In the genomic region with DNA sequence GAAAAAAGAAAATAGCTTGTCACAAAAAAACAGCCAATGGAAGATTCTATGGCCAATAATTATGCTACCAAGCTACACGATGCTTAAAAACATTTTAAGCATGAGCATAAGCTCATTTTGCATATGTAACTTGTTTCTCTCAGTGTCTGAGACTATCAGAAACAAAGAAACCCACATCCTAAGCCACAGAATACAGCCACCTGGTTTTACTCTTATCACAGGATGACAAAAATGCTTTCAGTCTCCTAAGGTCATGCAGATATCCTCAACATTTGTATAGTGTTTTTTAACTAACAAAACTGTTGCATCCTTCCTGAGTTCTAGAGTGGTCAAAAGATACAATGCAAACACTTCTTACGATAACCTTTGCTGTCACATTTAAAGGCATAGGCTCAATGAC, we compare ENCODE assay signal across 13 cellular contexts.
DNase-seq lines count a peak whose midpoint lies in the region; ATAC-seq, FAIRE-seq and TF ChIP-seq lines count a peak whose summit lies in the region.
"Had no signal": no experiment of that assay in that cellular context is flagged by ENCODE, and none has a peak within 500 bp of the region (broad histone marks: within the 10 kb centered on the region; RNA-seq: fewer than 3 reads in every experiment).

No MANE protein-coding gene starts in this region.

- H3K9me3 Mint-ChIP-seq in T-helper 2 cell treated with Interferon-gamma antibody and Interleukin-4, amounts not matched to agents 5 μg/mL and 100 μg/mL, for 36 hours, result peaks cover 50% of the 10 kb centered on the region
- H3K9me3 Mint-ChIP-seq in nephron progenitor cell, result no peaks in the 10 kb centered on the region
- H3K9me3 Mint-ChIP-seq: IgD-negative memory B cell had no signal

- no peak for TF ChIP-seq CTCF in tibial nerve (IDR thresholded peaks at IDR 0.05)
- TF ChIP-seq CTCF in nephron progenitor cell (IDR thresholded peaks at IDR 0.05), result no peak
- no peak for TF ChIP-seq CTCF in esophagus muscularis mucosa (IDR thresholded peaks at IDR 0.05)

- H3K4me3 ChIP-seq in tibial nerve (no peak overlapping the region), esophagus muscularis mucosa (no peak overlapping the region)
- H3K4me3 ChIP-seq: heart left ventricle, SK-N-MC had no signal

- no peaks in the 10 kb centered on the region for H3K36me3 ChIP-seq in tibial nerve
- no peaks in the 10 kb centered on the region for H3K36me3 ChIP-seq in esophagus muscularis mucosa
- H3K36me3 ChIP-seq: heart left ventricle, neutrophil had no signal

- no peak for TF ChIP-seq EP300 in tibial nerve (IDR thresholded peaks at IDR 0.05)
- no peak for TF ChIP-seq EP300 in esophagus muscularis mucosa (IDR thresholded peaks at IDR 0.05)

- H3K27me3 ChIP-seq in tibial nerve, result no peaks in the 10 kb centered on the region
- H3K27me3 ChIP-seq in esophagus muscularis mucosa, result no peaks in the 10 kb centered on the region
- H3K27me3 ChIP-seq: heart left ventricle, neutrophil had no signal

- intact Hi-C loops in esophagus muscularis mucosa (cut with DNase I), result no loop called here

- WGBS in tibial nerve, 2 donors, result 80 to 81% methylated on average over 2 of the region's 2 CpGs
- 79% methylated on average over 2 of the region's 2 CpGs for WGBS in esophagus muscularis mucosa

- H3K9me3 ChIP-seq in tibial nerve (no peaks in the 10 kb centered on the region), esophagus muscularis mucosa (no peaks in the 10 kb centered on the region)
- H3K9me3 ChIP-seq: heart left ventricle, neutrophil had no signal

- TF ChIP-seq POLR2A in GM12891 (IDR thresholded peaks at IDR 0.05; ENCODE audit: low read depth, low read length) (no peak), tibial nerve (IDR thresholded peaks at IDR 0.05) (no peak), esophagus muscularis mucosa (IDR thresholded peaks at IDR 0.05; ENCODE audit: low read depth) (no peak)

- H3K4me1 ChIP-seq in tibial nerve (no peaks in the 10 kb centered on the region), esophagus muscularis mucosa (no peaks in the 10 kb centered on the region)

- H3K4me1 Mint-ChIP-seq in T-helper 2 cell treated with Interferon-gamma antibody and Interleukin-4, amounts not matched to agents 5 μg/mL and 100 μg/mL, for 36 hours (ENCODE audit: low read depth), result peaks cover 35% of the 10 kb centered on the region
- no peaks in the 10 kb centered on the region for H3K4me1 Mint-ChIP-seq in nephron progenitor cell

- no peaks in the 10 kb centered on the region for H3K27me3 Mint-ChIP-seq in T-helper 2 cell treated with Interferon-gamma antibody and Interleukin-4, amounts not matched to agents 5 μg/mL and 100 μg/mL, for 36 hours (ENCODE audit: low read depth)
- no peaks in the 10 kb centered on the region for H3K27me3 Mint-ChIP-seq in nephron progenitor cell (ENCODE audit: low read depth, poor library complexity)
- H3K27me3 Mint-ChIP-seq: IgD-negative memory B cell had no signal

- H3K27ac ChIP-seq in tibial nerve (no peak overlapping the region), esophagus muscularis mucosa (replicated peaks in 1 of 4) (no peak overlapping the region)
- H3K27ac ChIP-seq: heart left ventricle, neutrophil, SK-N-MC had no signal

- peaks cover 45% of the 10 kb centered on the region for H3K36me3 Mint-ChIP-seq in T-helper 2 cell treated with Interferon-gamma antibody and Interleukin-4, amounts not matched to agents 5 μg/mL and 100 μg/mL, for 36 hours (ENCODE audit: low read depth)
- H3K36me3 Mint-ChIP-seq in nephron progenitor cell (ENCODE audit: low read depth), result no peaks in the 10 kb centered on the region

- H3K4me3 Mint-ChIP-seq in T-helper 2 cell treated with Interferon-gamma antibody and Interleukin-4, amounts not matched to agents 5 μg/mL and 100 μg/mL, for 36 hours, result peak overlapping the region; percentile 35
- no peak overlapping the region for H3K4me3 Mint-ChIP-seq in nephron progenitor cell
- H3K4me3 Mint-ChIP-seq: IgD-negative memory B cell had no signal

- peak; percentile 21 for DNase-seq in GM12891 (ENCODE audit: insufficient read length, low spot score)
- peak; percentile 57 for DNase-seq in T-helper 2 cell treated with Interferon-gamma antibody and Interleukin-4, amounts not matched to agents 5 μg/mL and 100 μg/mL, for 36 hours (ENCODE audit: low spot score)
- no peak for DNase-seq in stimulated activated CD4-positive, alpha-beta T cell treated with anti-CD3 and anti-CD28 coated beads, Interleukin-4, amount 100 ng/mL, for 1 hour
- DNase-seq in tibial nerve (ENCODE audit: low spot score in 2 of 2), result no peak
- no peak for DNase-seq in nephron progenitor cell
- no peak for DNase-seq in esophagus muscularis mucosa (ENCODE audit: extremely low spot score)
- DNase-seq: DMS 273 treated with DMSO at 0.1 percent for 48 hours, heart left ventricle had no signal

- FAIRE-seq in GM12891 (lab: Jason Lieb, UNC), result peak; percentile 83

- peak; percentile 98 for ATAC-seq in GM19372 (IDR thresholded peaks at IDR 0.05; ENCODE audit: low read depth, unreplicated experiment)
- peak; percentile 98 for ATAC-seq in HG03039 (IDR thresholded peaks at IDR 0.05; ENCODE audit: unreplicated experiment)
- ATAC-seq: heart left ventricle had no signal

- H3K27ac Mint-ChIP-seq in T-helper 2 cell treated with Interferon-gamma antibody and Interleukin-4, amounts not matched to agents 5 μg/mL and 100 μg/mL, for 36 hours, result peak overlapping the region; percentile 83
- H3K27ac Mint-ChIP-seq in nephron progenitor cell, result no peak overlapping the region
- H3K27ac Mint-ChIP-seq: IgD-negative memory B cell had no signal

TF ChIP-seq in GM12891, 5 proteins besides CTCF, POLR2A, EP300 and RAD21:
- TF ChIP-seq SPI1 (IDR thresholded peaks at IDR 0.05; ENCODE audit: low read depth, low read length), result no peak
- peak; percentile 66; the same call in 1 of the 2 replicates for TF ChIP-seq POU2F2 (IDR thresholded peaks at IDR 0.05; ENCODE audit: low read depth, low read length)
- TF ChIP-seq TAF1 (IDR thresholded peaks at IDR 0.05; ENCODE audit: low read depth, low read length), result no peak
- no peak for TF ChIP-seq POLR2AphosphoS5 (IDR thresholded peaks at IDR 0.05; ENCODE audit: low read depth, low read length)
- TF ChIP-seq PAX5 (IDR thresholded peaks at IDR 0.05; ENCODE audit: insufficient read depth, low read length, severe bottlenecking), result no peak

Comparison
In these comparisons a context has a peak if more than half of its experiments do, and no peak if none do; other contexts are left out.
1. DNase-seq: peak in GM12891 (single experiment) and T-helper 2 cell treated with Interferon-gamma antibody and Interleukin-4, amounts not matched to agents 5 μg/mL and 100 μg/mL, for 36 hours (single experiment); none in stimulated activated CD4-positive, alpha-beta T cell treated with anti-CD3 and anti-CD28 coated beads, Interleukin-4, amount 100 ng/mL, for 1 hour (single experiment), tibial nerve (0 of 2), nephron progenitor cell (single experiment) and esophagus muscularis mucosa (single experiment).